ENCODE assay signal across 8 cellular contexts in genomic region chr5:138542956-138543729, GRCh38. TPM values are rescaled to one million over a fixed set of nuclear protein-coding genes. Genes with fewer than 3 reads are reported as not detected.
A peak's percentile ranks its signal among the peaks of the same experiment; 100 is the strongest.
DNase-seq lines count a peak whose midpoint lies in the region; ATAC-seq and TF ChIP-seq lines count a peak whose summit lies in the region.

TSS of gene ETF1 (minus strand) at chr5:138543236. CDS start at chr5:138542918, 318 bp downstream.

- CTCF ChIA-PET in activated CD4-positive, alpha-beta memory T cell treated with anti-CD3 and anti-CD28 coated beads for 36 hours (lab: Charles Lee): interaction anchor here (0.7 to 3.0 kb wide), 10 partner anchors 12 to 756 kb away, joined by 3 to 18 read pairs (median 6); partner anchors contain the start of genes EGR1, HSPA9 and KDM3B

- H3K9me3 Mint-ChIP-seq in activated CD4-positive, alpha-beta memory T cell treated with anti-CD3 and anti-CD28 coated beads for 36 hours: no peaks in the 10 kb centered on the region

- intact Hi-C loops in activated CD4-positive, alpha-beta memory T cell treated with anti-CD3 and anti-CD28 coated beads for 36 hours (cut with micrococcal nuclease): loop anchor here (1.0 to 10.0 kb wide), 8 partner anchors 32 to 1632 kb away; partner anchors contain the start of genes BRD8, CDC23, CYSTM1 and EGR1

- peak within 1 kb of the TSS; percentile 90 to 98 (median 97) for H3K4me3 ChIP-seq in liver (ENCODE audit: low read depth in 1 of 3, low read length in 3 of 3)

- peak within 1 kb of the TSS; percentile 96 to 99 for H3K9ac ChIP-seq in liver (ENCODE audit: low read depth in 1 of 2, low read length in 2 of 2)

- under 1% methylated on average over 70 of the region's 70 CpGs for WGBS in liver

- DNase-seq in CD1c-positive myeloid dendritic cell (ENCODE audit: extremely low spot score): peak; percentile 100
- peak; percentile 91 for DNase-seq in NCI-H82 treated with DMSO at 0.1 percent for 48 hours (lab: John Stamatoyannopoulos, UW; ENCODE audit: unreplicated experiment)
- peak; percentile 100 for DNase-seq in activated CD4-positive, alpha-beta memory T cell treated with anti-CD3 and anti-CD28 coated beads for 36 hours
- peak; percentile 98 to 100 for DNase-seq in dermis microvascular lymphatic vessel endothelial cell (ENCODE audit: low read depth in 2 of 2)
- peak; percentile 100 for DNase-seq in stimulated activated CD4-positive, alpha-beta T cell treated with anti-CD3 and anti-CD28 coated beads, Interleukin-4, amount 100 ng/mL, for 24 hours

- peak within 1 kb of the TSS; percentile 97 to 100 for H3K27ac ChIP-seq in liver (ENCODE audit: low read depth in 1 of 2, low read length in 2 of 2)

- no peaks in the 10 kb centered on the region for H3K27me3 Mint-ChIP-seq in activated CD4-positive, alpha-beta memory T cell treated with anti-CD3 and anti-CD28 coated beads for 36 hours

- H3K27ac Mint-ChIP-seq in activated CD4-positive, alpha-beta memory T cell treated with anti-CD3 and anti-CD28 coated beads for 36 hours: peak within 1 kb of the TSS; percentile 100

- peaks cover 71% of the 10 kb centered on the region for H3K4me1 Mint-ChIP-seq in activated CD4-positive, alpha-beta memory T cell treated with anti-CD3 and anti-CD28 coated beads for 36 hours (ENCODE audit: low read depth)

- H3K27me3 ChIP-seq in liver (ENCODE audit: control insufficient read depth in 4 of 4, insufficient read depth in 4 of 4, low read length in 3 of 4): no peaks in the 10 kb centered on the region

- POLR2A ChIA-PET in activated CD4-positive, alpha-beta memory T cell treated with anti-CD3 and anti-CD28 coated beads for 36 hours (lab: Charles Lee): interaction anchor here (0.6 to 2.9 kb wide), 20 partner anchors 8 to 799 kb away, joined by 3 to 41 read pairs (median 4); partner anchors contain the start of genes CDC23, CDC25C, EGR1 and FAM53C

- H3K9me3 ChIP-seq in liver (ENCODE audit: control insufficient read depth in 4 of 4, low read length in 3 of 4): no peaks in the 10 kb centered on the region

- peaks cover 30% of the 10 kb centered on the region for H3K36me3 Mint-ChIP-seq in activated CD4-positive, alpha-beta memory T cell treated with anti-CD3 and anti-CD28 coated beads for 36 hours

- peak within 1 kb of the TSS; percentile 98 for H3K4me3 Mint-ChIP-seq in activated CD4-positive, alpha-beta memory T cell treated with anti-CD3 and anti-CD28 coated beads for 36 hours

- peaks cover 5 to 71% (median 39%) of the 10 kb centered on the region in 4 donors for H3K4me1 ChIP-seq in liver (ENCODE audit: control insufficient read depth in 4 of 4, insufficient read depth in 4 of 4, low read length in 3 of 4)

- H3K36me3 ChIP-seq in liver (ENCODE audit: control insufficient read depth in 4 of 4, insufficient read depth in 3 of 4, low read depth in 1 of 4, low read length in 3 of 4): peaks cover 0 to 4% (median 0%) of the 10 kb centered on the region in 4 donors

- ATAC-seq in GM19438 (IDR thresholded peaks at IDR 0.05; ENCODE audit: low read depth, unreplicated experiment): peak; percentile 91
- ATAC-seq in HG03575 (IDR thresholded peaks at IDR 0.05; ENCODE audit: extremely low read depth, insufficient number of reproducible peaks, low FRiP score, unreplicated experiment): peak; percentile 54

- peak in 1 of 2 donors; percentile 6 for TF ChIP-seq RAD21 in liver (IDR thresholded peaks at IDR 0.05)

- TF ChIP-seq CTCF in liver (IDR thresholded peaks at IDR 0.05; ENCODE audit: low read depth, low read length, missing input control): no peak

TF ChIP-seq in liver, 16 proteins besides CTCF, POLR2A, EP300 and RAD21:
- TF ChIP-seq EGR1 (IDR thresholded peaks at IDR 0.05; ENCODE audit: low read depth in 2 of 2): peak; percentile 42 to 83
- peak; percentile 87 for TF ChIP-seq TAF1 (conservative IDR thresholded peaks at IDR 0.05)
- peak; percentile 11 for TF ChIP-seq NR2F2 (IDR thresholded peaks at IDR 0.05)
- TF ChIP-seq RXRA (IDR thresholded peaks at IDR 0.05): peak; percentile 33 to 45
- TF ChIP-seq FOXA1 (IDR thresholded peaks at IDR 0.05): peak; percentile 16
- no peak for TF ChIP-seq HNF4G (IDR thresholded peaks at IDR 0.05)
- TF ChIP-seq SP1 (IDR thresholded peaks at IDR 0.05): peak; percentile 98
- peak; percentile 65 for TF ChIP-seq REST (IDR thresholded peaks at IDR 0.05)
- TF ChIP-seq HNF4A (conservative IDR thresholded peaks at IDR 0.05): peak in 1 of 2 donors; percentile 11
- TF ChIP-seq YY1 (IDR thresholded peaks at IDR 0.05): peak; percentile 85
- no peak for TF ChIP-seq FOXA2 (IDR thresholded peaks at IDR 0.05)
- peak; percentile 100 for TF ChIP-seq ZBTB33 (IDR thresholded peaks at IDR 0.05)
- peak; percentile 21 to 52 for TF ChIP-seq JUND (IDR thresholded peaks at IDR 0.05)
- peak; percentile 89 to 98 for TF ChIP-seq GABPA (IDR thresholded peaks at IDR 0.05 in 1 of 2, conservative IDR thresholded peaks at IDR 0.05 in 1 of 2)
- no peak for TF ChIP-seq ATF3 (IDR thresholded peaks at IDR 0.05)
- TF ChIP-seq MAX (IDR thresholded peaks at IDR 0.05): peak; percentile 89
TF ChIP-seq in liver: peak in this region for 13.

RNA-seq across cellular contexts. Expression of gene ETF1, which starts in this region (rescaled TPM):
- total RNA-seq in activated CD4-positive, alpha-beta memory T cell treated with anti-CD3 and anti-CD28 coated beads for 36 hours: 100 to 1,000 TPM; 131 to 132 TPM
- total RNA-seq in dermis microvascular lymphatic vessel endothelial cell: 87.4 and 96.5 TPM in 2 replicates
- total RNA-seq in liver: 10 to 100 TPM; 37.7 to 39.7 TPM
- 10 to 100 TPM; 21.7 to 24.5 TPM for polyA plus RNA-seq in liver

Comparison
In these comparisons a context has a peak if more than half of its experiments do, and no peak if none do; other contexts are left out.
1. Peak in every context shown above with its lines: DNase-seq, ATAC-seq, H3K4me3 ChIP-seq and H3K27ac ChIP-seq.